Comparison of ENCODE assay signal across 13 cellular contexts in the genomic region with DNA sequence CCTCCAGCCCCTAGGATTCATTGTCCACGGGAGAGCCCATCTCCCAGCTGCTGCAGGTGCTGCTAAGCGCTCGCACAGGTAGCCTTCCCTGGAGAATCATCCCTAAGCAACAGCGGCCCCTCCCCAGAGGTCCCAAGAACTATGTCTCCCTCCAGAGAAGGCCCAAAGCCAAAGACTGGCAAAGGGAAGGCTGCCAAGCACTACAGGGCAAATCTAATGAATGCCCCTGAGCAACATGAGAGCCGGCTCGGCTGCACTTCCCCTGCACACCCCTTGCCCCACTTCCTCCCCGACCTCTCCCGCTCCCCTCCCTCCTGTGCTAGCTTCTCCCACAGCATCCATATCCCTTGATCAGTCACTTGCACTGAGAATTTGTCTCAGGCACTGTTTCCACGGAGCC. TPM values are rescaled to one million over a fixed set of nuclear protein-coding genes. Genes with fewer than 3 reads are reported as not detected.
A peak's percentile ranks its signal among the peaks of the same experiment; 100 is the strongest.
DNase-seq lines count a peak whose midpoint lies in the region; ATAC-seq and TF ChIP-seq lines count a peak whose summit lies in the region.
"Had no signal": no experiment of that assay in that cellular context is flagged by ENCODE, and none has a peak within 500 bp of the region (broad histone marks: within the 10 kb centered on the region; RNA-seq: fewer than 3 reads in every experiment).

No MANE protein-coding gene starts in this region.

- H3K27me3 Mint-ChIP-seq in activated T-cell treated with anti-CD3 and anti-CD28 coated beads, Interleukin-2, amount 50 U/mL, for 24 hours: no peaks in the 10 kb centered on the region
- no peaks in the 10 kb centered on the region for H3K27me3 Mint-ChIP-seq in activated naive CD8-positive, alpha-beta T cell treated with anti-CD3 and anti-CD28 coated beads, Interleukin-2, amount 10 ng/mL, durations not matched to agents 7 days and 5 days
- H3K27me3 Mint-ChIP-seq: brain had no signal

- H3K9ac ChIP-seq in Loucy (ENCODE audit: low read depth, low read length, poor library complexity, severe bottlenecking): peak overlapping the region; percentile 28

- H3F3A ChIP-seq in Loucy (ENCODE audit: low read depth): no peaks in the 10 kb centered on the region

- no peaks in the 10 kb centered on the region for H3K27me3 ChIP-seq in Loucy (ENCODE audit: insufficient read depth, low read length, poor library complexity, severe bottlenecking)
- H3K27me3 ChIP-seq in Peyer's patch: no peaks in the 10 kb centered on the region

- peak overlapping the region; percentile 97 for H3K27ac Mint-ChIP-seq in activated T-cell treated with anti-CD3 and anti-CD28 coated beads, Interleukin-2, amount 50 U/mL, for 24 hours
- no peak overlapping the region for H3K27ac Mint-ChIP-seq in activated naive CD8-positive, alpha-beta T cell treated with anti-CD3 and anti-CD28 coated beads, Interleukin-2, amount 10 ng/mL, durations not matched to agents 7 days and 5 days

- no peaks in the 10 kb centered on the region for H3K9me3 Mint-ChIP-seq in activated T-cell treated with anti-CD3 and anti-CD28 coated beads, Interleukin-2, amount 50 U/mL, for 24 hours
- no peaks in the 10 kb centered on the region for H3K9me3 Mint-ChIP-seq in activated naive CD8-positive, alpha-beta T cell treated with anti-CD3 and anti-CD28 coated beads, Interleukin-2, amount 10 ng/mL, durations not matched to agents 7 days and 5 days

- H3K9me3 ChIP-seq in Loucy (ENCODE audit: insufficient read depth, low read depth, low read length) (no peaks in the 10 kb centered on the region), Peyer's patch (no peaks in the 10 kb centered on the region)
- H3K9me3 ChIP-seq: heart left ventricle had no signal

- no peaks in the 10 kb centered on the region for H3K9me2 ChIP-seq in Loucy (replicated peaks; ENCODE audit: low read depth, low read length)

- peak overlapping the region in 13 of 21 experiments; percentile 8 to 85 (median 62) for H3K27ac ChIP-seq in skin epidermis
- H3K27ac ChIP-seq in Peyer's patch: peak overlapping the region in 1 of 4 donors; percentile 63
- H3K27ac ChIP-seq: C4-2B had no signal

- H2AFZ ChIP-seq in Loucy (ENCODE audit: low read length): no peak overlapping the region

- H3K36me3 ChIP-seq in Loucy (ENCODE audit: insufficient read depth, low read length) (no peaks in the 10 kb centered on the region), Peyer's patch (no peaks in the 10 kb centered on the region)
- H3K36me3 ChIP-seq: heart left ventricle had no signal

- H3K4me3 Mint-ChIP-seq in activated T-cell treated with anti-CD3 and anti-CD28 coated beads, Interleukin-2, amount 50 U/mL, for 24 hours: peak overlapping the region; percentile 84
- peak overlapping the region; percentile 60 for H3K4me3 Mint-ChIP-seq in activated naive CD8-positive, alpha-beta T cell treated with anti-CD3 and anti-CD28 coated beads, Interleukin-2, amount 10 ng/mL, durations not matched to agents 7 days and 5 days
- H3K4me3 Mint-ChIP-seq: brain had no signal

- H4K20me1 ChIP-seq in Loucy (ENCODE audit: insufficient read depth, low read length, poor library complexity, severe bottlenecking): no peaks in the 10 kb centered on the region

- peaks cover 98% of the 10 kb centered on the region for H3K4me1 Mint-ChIP-seq in activated T-cell treated with anti-CD3 and anti-CD28 coated beads, Interleukin-2, amount 50 U/mL, for 24 hours (ENCODE audit: low read depth)
- H3K4me1 Mint-ChIP-seq in activated naive CD8-positive, alpha-beta T cell treated with anti-CD3 and anti-CD28 coated beads, Interleukin-2, amount 10 ng/mL, durations not matched to agents 7 days and 5 days: peaks cover 57% of the 10 kb centered on the region

- TF ChIP-seq POLR2A in Peyer's patch (IDR thresholded peaks at IDR 0.05): no peak

- H3K4me2 ChIP-seq in Loucy (ENCODE audit: low read depth, low read length, poor library complexity, severe bottlenecking): peak overlapping the region; percentile 68

- H3K79me2 ChIP-seq in Loucy (ENCODE audit: insufficient read depth, low read length): no peaks in the 10 kb centered on the region

- ATAC-seq in activated naive CD8-positive, alpha-beta T cell treated with anti-CD3 and anti-CD28 coated beads, Interleukin-2, amount 10 ng/mL, durations not matched to agents 7 days and 5 days (ENCODE audit: low read depth): no peak
- ATAC-seq in HG02938 (IDR thresholded peaks at IDR 0.05; ENCODE audit: unreplicated experiment): no peak
- ATAC-seq: left lobe of liver had no signal

- H3K4me3 ChIP-seq in Loucy (ENCODE audit: low read length, poor library complexity, severe bottlenecking): peak overlapping the region; percentile 55
- no peak overlapping the region for H3K4me3 ChIP-seq in skin epidermis
- H3K4me3 ChIP-seq in Peyer's patch: no peak overlapping the region
- H3K4me3 ChIP-seq: heart left ventricle had no signal

- DNase-seq in activated T-cell treated with anti-CD3 and anti-CD28 coated beads, Interleukin-2, amount 50 U/mL, for 24 hours: peak; percentile 54
- no peak for DNase-seq in activated T-cell treated with anti-CD3 and anti-CD28 coated beads for 4 hours
- DNase-seq in activated naive CD8-positive, alpha-beta T cell treated with anti-CD3 and anti-CD28 coated beads, Interleukin-2, amount 10 ng/mL, durations not matched to agents 7 days and 5 days: no peak
- DNase-seq in Peyer's patch: no peak
- no peak for DNase-seq in GOT3 (lab: John Stamatoyannopoulos, UW)
- DNase-seq: heart left ventricle, SW 1271 had no signal

- no peak for TF ChIP-seq CTCF in Loucy (conservative IDR thresholded peaks at IDR 0.05; ENCODE audit: low read length)
- TF ChIP-seq CTCF in Peyer's patch (IDR thresholded peaks at IDR 0.05): no peak

- peaks cover 63% of the 10 kb centered on the region for H3K4me1 ChIP-seq in Loucy (ENCODE audit: insufficient read depth, low read length, poor library complexity, severe bottlenecking)
- peaks cover 0 to 14% (median 0%) of the 10 kb centered on the region in 4 donors for H3K4me1 ChIP-seq in Peyer's patch

- peaks cover 56% of the 10 kb centered on the region for H3K36me3 Mint-ChIP-seq in activated T-cell treated with anti-CD3 and anti-CD28 coated beads, Interleukin-2, amount 50 U/mL, for 24 hours (ENCODE audit: low read depth)
- H3K36me3 Mint-ChIP-seq in activated naive CD8-positive, alpha-beta T cell treated with anti-CD3 and anti-CD28 coated beads, Interleukin-2, amount 10 ng/mL, durations not matched to agents 7 days and 5 days: no peaks in the 10 kb centered on the region
- H3K36me3 Mint-ChIP-seq: brain had no signal

- POLR2A ChIA-PET in activated naive CD8-positive, alpha-beta T cell treated with anti-CD3 and anti-CD28 coated beads, Interleukin-2, amount 10 ng/mL, durations not matched to agents 7 days and 5 days (lab: Charles Lee): no interaction called here

RNA-seq across cellular contexts. Expression of a gene that starts 20.0 kb away (rescaled TPM):
- total RNA-seq in activated naive CD8-positive, alpha-beta T cell treated with anti-CD3 and anti-CD28 coated beads, Interleukin-2, amount 10 ng/mL, durations not matched to agents 7 days and 5 days: under 1 TPM; 0.19 to 0.45 TPM
- total RNA-seq in Peyer's patch: 100 to 1,000 TPM in 1 of 4 donors, 10 to 100 TPM in 3; 51.7 to 172 (median 71.0) TPM

RNA-seq across cellular contexts. Expression of a gene that starts 53.1 kb away (rescaled TPM):
- not detected for total RNA-seq in activated naive CD8-positive, alpha-beta T cell treated with anti-CD3 and anti-CD28 coated beads, Interleukin-2, amount 10 ng/mL, durations not matched to agents 7 days and 5 days
- 100 to 1,000 TPM in 3 of 4 donors, 10 to 100 TPM in 1; 82.5 to 195 (median 116) TPM for total RNA-seq in Peyer's patch

Comparison
In these comparisons a context has a peak if more than half of its experiments do, and no peak if none do; other contexts are left out.
1. RNA of a gene that starts 20.0 kb away (total RNA-seq): 51.7 to 172 TPM in Peyer's patch; 0.19 to 0.45 TPM in activated naive CD8-positive, alpha-beta T cell treated with anti-CD3 and anti-CD28 coated beads, Interleukin-2, amount 10 ng/mL, durations not matched to agents 7 days and 5 days; every median in the first group is over 10 times any median in the second.
2. RNA of a gene that starts 53.1 kb away (total RNA-seq): 82.5 to 195 TPM in Peyer's patch; not detected in activated naive CD8-positive, alpha-beta T cell treated with anti-CD3 and anti-CD28 coated beads, Interleukin-2, amount 10 ng/mL, durations not matched to agents 7 days and 5 days; every median in the first group is over 10 times any median in the second.